ENCODE assay signal across 8 cellular contexts in genomic region chr1:201982923-201983805, GRCh38.
DNase-seq lines count a peak whose midpoint lies in the region; ATAC-seq and TF ChIP-seq lines count a peak whose summit lies in the region.

No MANE protein-coding gene starts in this region.

- peak; percentile 40 for ATAC-seq in GM18519 (IDR thresholded peaks at IDR 0.05; ENCODE audit: low FRiP score, unreplicated experiment)
- ATAC-seq in HG03045 (IDR thresholded peaks at IDR 0.05; ENCODE audit: unreplicated experiment): peak; percentile 56

- peak overlapping the region; percentile 82 for H3K4me3 ChIP-seq in choroid plexus epithelial cell (ENCODE audit: low read depth, low read length)

- peak; percentile 91 for DNase-seq in AG08395 (ENCODE audit: low spot score)
- peak; percentile 48 for DNase-seq in NCI-H2227 treated with DMSO at 0.1 percent for 48 hours (lab: John Stamatoyannopoulos, UW)
- peak; percentile 67 for DNase-seq in activated CD4-positive, CD25-positive, alpha-beta regulatory T cell treated with anti-CD3 and anti-CD28 coated beads, Interleukin-2, amount 50 U/mL, for 72 hours
- peak; percentile 67 for DNase-seq in choroid plexus epithelial cell (ENCODE audit: low read depth)
- peak; percentile 41 for DNase-seq in stimulated activated CD4-positive, alpha-beta T cell treated with anti-CD3 and anti-CD28 coated beads, Interleukin-1b, Interleukin-23, amount 100 ng/mL, for 48 hours

- H3K27ac ChIP-seq in layer of hippocampus (ENCODE audit: low read depth, low read length): peak overlapping the region; percentile 73

- H3K27me3 ChIP-seq in layer of hippocampus (ENCODE audit: control insufficient read depth, insufficient read depth, low read length): no peaks in the 10 kb centered on the region

- TF ChIP-seq CTCF in choroid plexus epithelial cell (conservative IDR thresholded peaks at IDR 0.05; ENCODE audit: low read depth, low read length): peak; percentile 21

Comparison
In these comparisons a context has a peak if more than half of its experiments do, and no peak if none do; other contexts are left out.
1. Peak in every context shown above with its lines: DNase-seq, ATAC-seq, H3K4me3 ChIP-seq and H3K27ac ChIP-seq.
2. DNase-seq: peak in every context shown above with its lines; median percentile 91 in AG08395; 67 in activated CD4-positive, CD25-positive, alpha-beta regulatory T cell treated with anti-CD3 and anti-CD28 coated beads, Interleukin-2, amount 50 U/mL, for 72 hours; 67 in choroid plexus epithelial cell; 48 in NCI-H2227 treated with DMSO at 0.1 percent for 48 hours; 41 in stimulated activated CD4-positive, alpha-beta T cell treated with anti-CD3 and anti-CD28 coated beads, Interleukin-1b, Interleukin-23, amount 100 ng/mL, for 48 hours.